30 cellular contexts compared by ENCODE assay signal in genomic region chr17:14082848-14083247, GRCh38.
"Had no signal": no experiment of that assay in that cellular context is flagged by ENCODE, and none has a peak within 500 bp of the region (broad histone marks: within the 10 kb centered on the region; RNA-seq: fewer than 3 reads in every experiment).

No MANE protein-coding gene starts in this region.

- H3K27me3 Mint-ChIP-seq: activated CD4-positive, alpha-beta memory T cell treated with anti-CD3 and anti-CD28 coated beads, Interleukin-2, amount 10 ng/mL, durations not matched to agents 7 days and 5 days; activated CD4-positive, alpha-beta T cell treated with anti-CD3 and anti-CD28 coated beads, Interleukin-2, amount 10 ng/mL, durations not matched to agents 7 days and 5 days; activated naive CD8-positive, alpha-beta T cell; activated T-cell treated with anti-CD3 and anti-CD28 coated beads, Interleukin-2, amount 50 U/mL, for 24 hours; activated T-helper 17 cell treated with anti-CD3 and anti-CD28 coated beads, Interleukin-2, amount 50 U/mL, for 72 hours; dendritic cell treated with granulocyte-macrophage colony-stimulating factor and Interleukin-4, amounts not matched to agents 40 ng/mL and 50 ng/mL, for 4 days had no signal

- H3K4me3 ChIP-seq: body of pancreas, coronary artery, dorsolateral prefrontal cortex had no signal

- H3K27ac ChIP-seq: body of pancreas, coronary artery, dorsolateral prefrontal cortex had no signal

- H3K4me1 Mint-ChIP-seq: endodermal cell had no signal

- ATAC-seq: activated T-cell treated with anti-CD3 and anti-CD28 coated beads, Interleukin-2, amount 50 U/mL, for 72 hours; activated T-helper 17 cell treated with anti-CD3 and anti-CD28 coated beads, Interleukin-2, amount 50 U/mL, for 72 hours; body of pancreas; esophagus mucosa had no signal

- H3K27me3 ChIP-seq: body of pancreas, dorsolateral prefrontal cortex had no signal

- H3K27ac Mint-ChIP-seq: activated CD4-positive, alpha-beta memory T cell treated with anti-CD3 and anti-CD28 coated beads, Interleukin-2, amount 10 ng/mL, durations not matched to agents 7 days and 5 days; activated CD4-positive, alpha-beta T cell treated with anti-CD3 and anti-CD28 coated beads, Interleukin-2, amount 10 ng/mL, durations not matched to agents 7 days and 5 days; activated naive CD8-positive, alpha-beta T cell; activated T-cell treated with anti-CD3 and anti-CD28 coated beads, Interleukin-2, amount 50 U/mL, for 24 hours; activated T-cell treated with anti-CD3 and anti-CD28 coated beads, Interleukin-2, amount 50 U/mL, for 72 hours; activated T-helper 17 cell treated with anti-CD3 and anti-CD28 coated beads, Interleukin-2, amount 50 U/mL, for 72 hours; dendritic cell treated with granulocyte-macrophage colony-stimulating factor and Interleukin-4, amounts not matched to agents 40 ng/mL and 50 ng/mL, for 4 days; endodermal cell; T-helper 1 cell treated with Interleukin-12 subunit alpha and Interleukin-12 subunit beta and Interleukin-4 antibody, amounts not matched to agents 30 μg/mL and 1 μg/mL, for 36 hours had no signal

- H3K9me3 Mint-ChIP-seq: activated CD4-positive, alpha-beta memory T cell treated with anti-CD3 and anti-CD28 coated beads, Interleukin-2, amount 10 ng/mL, durations not matched to agents 7 days and 5 days; activated CD4-positive, alpha-beta T cell treated with anti-CD3 and anti-CD28 coated beads, Interleukin-2, amount 10 ng/mL, durations not matched to agents 7 days and 5 days; activated T-cell treated with anti-CD3 and anti-CD28 coated beads, Interleukin-2, amount 50 U/mL, for 24 hours; activated T-cell treated with anti-CD3 and anti-CD28 coated beads, Interleukin-2, amount 50 U/mL, for 72 hours; activated T-helper 17 cell treated with anti-CD3 and anti-CD28 coated beads, Interleukin-2, amount 50 U/mL, for 72 hours; dendritic cell treated with granulocyte-macrophage colony-stimulating factor and Interleukin-4, amounts not matched to agents 40 ng/mL and 50 ng/mL, for 4 days; endodermal cell; T-helper 1 cell treated with Interleukin-12 subunit alpha and Interleukin-12 subunit beta and Interleukin-4 antibody, amounts not matched to agents 30 μg/mL and 1 μg/mL, for 36 hours had no signal

- H3K4me3 Mint-ChIP-seq: activated CD4-positive, alpha-beta memory T cell treated with anti-CD3 and anti-CD28 coated beads, Interleukin-2, amount 10 ng/mL, durations not matched to agents 7 days and 5 days; activated CD4-positive, alpha-beta T cell treated with anti-CD3 and anti-CD28 coated beads, Interleukin-2, amount 10 ng/mL, durations not matched to agents 7 days and 5 days; activated naive CD8-positive, alpha-beta T cell; activated T-cell treated with anti-CD3 and anti-CD28 coated beads, Interleukin-2, amount 50 U/mL, for 24 hours; activated T-cell treated with anti-CD3 and anti-CD28 coated beads, Interleukin-2, amount 50 U/mL, for 72 hours; activated T-helper 17 cell treated with anti-CD3 and anti-CD28 coated beads, Interleukin-2, amount 50 U/mL, for 72 hours; dendritic cell treated with granulocyte-macrophage colony-stimulating factor and Interleukin-4, amounts not matched to agents 40 ng/mL and 50 ng/mL, for 4 days; endodermal cell; T-helper 1 cell treated with Interleukin-12 subunit alpha and Interleukin-12 subunit beta and Interleukin-4 antibody, amounts not matched to agents 30 μg/mL and 1 μg/mL, for 36 hours had no signal

- H3K4me1 ChIP-seq: body of pancreas had no signal

- FAIRE-seq: frontal cortex had no signal

- DNase-seq: activated CD4-positive, alpha-beta memory T cell treated with anti-CD3 and anti-CD28 coated beads, Interleukin-2, amount 10 ng/mL, durations not matched to agents 7 days and 5 days; activated CD4-positive, alpha-beta T cell treated with anti-CD3 and anti-CD28 coated beads for 1 hour; activated CD4-positive, alpha-beta T cell treated with anti-CD3 and anti-CD28 coated beads for 4 hours; activated CD4-positive, alpha-beta T cell treated with anti-CD3 and anti-CD28 coated beads, Interleukin-2, amount 10 ng/mL, durations not matched to agents 7 days and 5 days; activated CD4-positive, alpha-beta T cell treated with anti-CD3 and anti-CD28 coated beads, Interleukin-2, amount 50 U/mL, for 4 hours; activated CD8-positive, alpha-beta memory T cell treated with anti-CD3 and anti-CD28 coated beads, Interleukin-2, amount 50 U/mL, for 48 hours; activated effector memory CD4-positive, alpha-beta T cell treated with Interleukin-2 at 50 U/mL for 16 hours; activated gamma-delta T cell treated with Interleukin-2 at 50 U/mL for 16 hours; activated naive CD4-positive, alpha-beta T cell treated with anti-CD3 and anti-CD28 coated beads, Interleukin-2, amount 50 U/mL, for 16 hours; activated naive CD4-positive, alpha-beta T cell treated with Interleukin-2 at 50 U/mL for 16 hours; activated T-cell treated with anti-CD3 and anti-CD28 coated beads for 4 hours; activated T-cell treated with anti-CD3 and anti-CD28 coated beads, Interleukin-2, amount 50 U/mL, for 24 hours; activated T-cell treated with anti-CD3 and anti-CD28 coated beads, Interleukin-2, amount 50 U/mL, for 72 hours; amygdala; aorta; body of pancreas; caudate nucleus; effector memory CD4-positive, alpha-beta T cell; endodermal cell; foreskin fibroblast; head of caudate nucleus; hippocampal formation had no signal

- H3K9me3 ChIP-seq: body of pancreas had no signal
